8 cellular contexts compared by ENCODE assay signal in the genomic region with DNA sequence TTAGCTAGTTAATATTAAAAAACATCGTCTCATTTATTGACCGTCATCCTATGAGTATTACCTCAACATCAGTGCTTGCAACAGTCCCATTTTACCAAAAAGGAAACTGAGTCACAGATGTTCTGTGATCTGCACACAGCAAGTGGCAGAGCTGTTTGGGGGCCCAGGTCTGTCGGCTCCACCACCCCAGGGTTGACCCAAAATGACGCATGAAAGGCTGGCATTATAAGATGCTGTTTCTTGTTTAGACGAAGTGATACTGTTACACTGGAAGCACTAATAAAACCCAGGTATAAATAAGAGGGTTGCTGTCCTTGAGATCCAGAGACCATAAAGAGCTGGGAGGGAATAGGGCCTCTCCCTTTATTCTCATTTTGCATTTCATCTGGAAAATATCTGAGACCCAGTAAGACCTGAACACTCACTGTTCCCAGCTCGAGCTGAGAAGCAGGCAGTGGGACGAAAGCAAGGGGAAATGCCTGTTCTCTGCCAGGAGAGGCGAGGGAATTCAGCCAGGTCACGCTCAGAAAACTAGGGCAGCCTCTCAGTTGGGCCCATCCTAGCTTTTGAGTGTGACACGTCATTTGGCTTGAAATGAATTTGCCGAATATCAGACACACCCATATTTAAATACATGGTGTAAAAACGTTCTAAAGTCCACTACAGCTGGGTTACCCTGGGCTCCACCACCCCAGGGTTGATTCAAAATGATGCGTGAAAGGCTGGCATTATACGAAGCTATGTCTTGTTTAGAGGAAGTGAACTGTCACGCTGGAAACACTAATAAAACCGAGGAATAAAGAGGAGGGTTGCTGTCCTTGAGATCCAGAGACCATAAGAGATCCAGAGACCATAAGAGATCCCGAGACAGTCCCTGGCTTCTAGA. TPM values are rescaled to one million over a fixed set of nuclear protein-coding genes. Genes with fewer than 3 reads are reported as not detected.
A peak's percentile ranks its signal among the peaks of the same experiment; 100 is the strongest.
DNase-seq lines count a peak whose midpoint lies in the region; ATAC-seq and TF ChIP-seq lines count a peak whose summit lies in the region.

No MANE protein-coding gene starts in this region.

- peaks cover 26 to 45% (median 29%) of the 10 kb centered on the region in 3 donors for H3K4me1 ChIP-seq in skeletal muscle tissue (ENCODE audit: control insufficient read depth in 3 of 3, insufficient read depth in 3 of 3, low read length in 3 of 3)

- no peaks in the 10 kb centered on the region for H3K27me3 Mint-ChIP-seq in activated CD4-positive, alpha-beta memory T cell treated with anti-CD3 and anti-CD28 coated beads, Interleukin-2, amount 10 ng/mL, durations not matched to agents 7 days and 5 days

- H3K27me3 ChIP-seq in skeletal muscle tissue (ENCODE audit: control insufficient read depth in 3 of 3, insufficient read depth in 3 of 3, low read length in 3 of 3): no peaks in the 10 kb centered on the region

- POLR2A ChIA-PET in activated CD4-positive, alpha-beta memory T cell treated with anti-CD3 and anti-CD28 coated beads, Interleukin-2, amount 10 ng/mL, durations not matched to agents 7 days and 5 days (lab: Charles Lee): interaction anchor here (1.1 to 13.3 kb wide), 7 partner anchors 13 to 83 kb away, joined by 3 to 243 read pairs (median 45); a partner anchor contains a TSS

- no peaks in the 10 kb centered on the region for H3K9me3 ChIP-seq in skeletal muscle tissue (ENCODE audit: control insufficient read depth in 3 of 3, low read length in 3 of 3)

- TF ChIP-seq POLR2A in GM18505 (IDR thresholded peaks at IDR 0.05; ENCODE audit: borderline replicate concordance, extremely low read depth, insufficient read depth, insufficient read length): no peak

- DNase-seq in DMS53 (lab: John Stamatoyannopoulos, UW) (peak; percentile 20), DMS53 treated with DMSO at 0.1 percent for 48 hours (lab: John Stamatoyannopoulos, UW; ENCODE audit: unreplicated experiment) (no peak), left cardiac atrium (peak; percentile 76), GF-D8 (lab: John Stamatoyannopoulos, UW) (no peak), HuH-7.5 (ENCODE audit: low spot score) (no peak)
- DNase-seq in activated CD4-positive, alpha-beta memory T cell treated with anti-CD3 and anti-CD28 coated beads, Interleukin-2, amount 10 ng/mL, durations not matched to agents 7 days and 5 days: no peak

- peaks cover 35% of the 10 kb centered on the region for H3K36me3 Mint-ChIP-seq in activated CD4-positive, alpha-beta memory T cell treated with anti-CD3 and anti-CD28 coated beads, Interleukin-2, amount 10 ng/mL, durations not matched to agents 7 days and 5 days (ENCODE audit: low read depth)

- peak overlapping the region; percentile 97 for H3K4me3 Mint-ChIP-seq in activated CD4-positive, alpha-beta memory T cell treated with anti-CD3 and anti-CD28 coated beads, Interleukin-2, amount 10 ng/mL, durations not matched to agents 7 days and 5 days

- peak overlapping the region; percentile 71 to 92 (median 86) for H3K4me3 ChIP-seq in skeletal muscle tissue (ENCODE audit: low read length in 3 of 3)

- peak; percentile 17 to 19 for ATAC-seq in left cardiac atrium
- no peak for ATAC-seq in GM18505 (IDR thresholded peaks at IDR 0.05; ENCODE audit: unreplicated experiment)

- intact Hi-C loops in left cardiac atrium (cut with DNase I): no loop called here

- peak overlapping the region; percentile 69 for H3K27ac Mint-ChIP-seq in activated CD4-positive, alpha-beta memory T cell treated with anti-CD3 and anti-CD28 coated beads, Interleukin-2, amount 10 ng/mL, durations not matched to agents 7 days and 5 days

- H3K36me3 ChIP-seq in skeletal muscle tissue (ENCODE audit: control insufficient read depth in 3 of 3, insufficient read depth in 3 of 3, low read length in 3 of 3): peaks cover 0 to 5% (median 2%) of the 10 kb centered on the region in 3 donors

- CTCF ChIA-PET in activated CD4-positive, alpha-beta memory T cell treated with anti-CD3 and anti-CD28 coated beads, Interleukin-2, amount 10 ng/mL, durations not matched to agents 7 days and 5 days (lab: Charles Lee): interaction anchor here (0.6 to 6.6 kb wide), 11 partner anchors 8 to 1151 kb away, joined by 3 to 36 read pairs (median 5); a partner anchor contains a TSS

- peak overlapping the region in 2 of 3 donors; percentile 75 to 78 for H3K9ac ChIP-seq in skeletal muscle tissue (ENCODE audit: low read depth in 1 of 3, low read length in 3 of 3)

- H3K27ac ChIP-seq in skeletal muscle tissue (ENCODE audit: low read depth, low read length): peak overlapping the region; percentile 63

- H3K4me1 Mint-ChIP-seq in activated CD4-positive, alpha-beta memory T cell treated with anti-CD3 and anti-CD28 coated beads, Interleukin-2, amount 10 ng/mL, durations not matched to agents 7 days and 5 days: peaks cover 75% of the 10 kb centered on the region

- H3K9me3 Mint-ChIP-seq in activated CD4-positive, alpha-beta memory T cell treated with anti-CD3 and anti-CD28 coated beads, Interleukin-2, amount 10 ng/mL, durations not matched to agents 7 days and 5 days: peaks cover 3% of the 10 kb centered on the region

RNA-seq across cellular contexts. Expression of a gene that starts 1.4 kb away (rescaled TPM):
- total RNA-seq in activated CD4-positive, alpha-beta memory T cell treated with anti-CD3 and anti-CD28 coated beads, Interleukin-2, amount 10 ng/mL, durations not matched to agents 7 days and 5 days: 100 to 1,000 TPM; 125 to 128 TPM
- total RNA-seq in left cardiac atrium: 1 to 10 TPM; 9.8 to 9.9 TPM
- 32.4 TPM for total RNA-seq in skeletal muscle tissue

RNA-seq across cellular contexts. Expression of a gene that starts 16.4 kb away (rescaled TPM):
- 10 to 100 TPM; 15.9 to 16.9 TPM for total RNA-seq in activated CD4-positive, alpha-beta memory T cell treated with anti-CD3 and anti-CD28 coated beads, Interleukin-2, amount 10 ng/mL, durations not matched to agents 7 days and 5 days
- 1 to 10 TPM; 4.8 to 5.7 TPM for total RNA-seq in left cardiac atrium
- total RNA-seq in skeletal muscle tissue: 8.4 TPM

RNA-seq across cellular contexts. Expression of a gene that starts 16.5 kb away (rescaled TPM):
- not detected for total RNA-seq in activated CD4-positive, alpha-beta memory T cell treated with anti-CD3 and anti-CD28 coated beads, Interleukin-2, amount 10 ng/mL, durations not matched to agents 7 days and 5 days
- total RNA-seq in left cardiac atrium (1 to 10 TPM; 3.0 to 3.5 TPM), skeletal muscle tissue (15.7 TPM)

RNA-seq across cellular contexts. Expression of a gene that starts 26.1 kb away (rescaled TPM):
- total RNA-seq in activated CD4-positive, alpha-beta memory T cell treated with anti-CD3 and anti-CD28 coated beads, Interleukin-2, amount 10 ng/mL, durations not matched to agents 7 days and 5 days: 10 to 100 TPM; 16.5 to 17.5 TPM
- 1 to 10 TPM; 3.3 to 3.9 TPM for total RNA-seq in left cardiac atrium
- 4.7 TPM for total RNA-seq in skeletal muscle tissue

Comparison
In these comparisons a context has a peak if more than half of its experiments do, and no peak if none do; other contexts are left out.
1. DNase-seq: peak in DMS53 (single experiment) and left cardiac atrium (single experiment); none in DMS53 treated with DMSO at 0.1 percent for 48 hours (single experiment), activated CD4-positive, alpha-beta memory T cell treated with anti-CD3 and anti-CD28 coated beads, Interleukin-2, amount 10 ng/mL, durations not matched to agents 7 days and 5 days (single experiment), GF-D8 (single experiment) and HuH-7.5 (single experiment).